ENCODE assay signal across 1 cellular context in genomic region chr5:34697308-34698108, GRCh38.
TF ChIP-seq lines count a peak whose summit lies in the region.

No MANE protein-coding gene starts in this region.

TF ChIP-seq in K562, 482 proteins besides CTCF, POLR2A, EP300 and RAD21 (continued from another document):
- TF ChIP-seq ZNF318 (IDR thresholded peaks at IDR 0.05; ENCODE audit: borderline replicate concordance in 1 of 2, low read depth in 1 of 2): no peak
- no peak for TF ChIP-seq NFE2 (IDR thresholded peaks at IDR 0.05; ENCODE audit: low read depth)
- TF ChIP-seq CBFA2T3 (IDR thresholded peaks at IDR 0.05): peak; percentile 35; the same call in 1 of the 2 replicates
- TF ChIP-seq ZNF780A (CRISPR knock-in tag; IDR thresholded peaks at IDR 0.05): no peak
- TF ChIP-seq ZNF592 (IDR thresholded peaks at IDR 0.05): peak; percentile 41; the same call in 1 of the 2 replicates
- no peak for TF ChIP-seq ATF1 (CRISPR knock-in tag; IDR thresholded peaks at IDR 0.05)
- TF ChIP-seq ATF1 (tag; IDR thresholded peaks at IDR 0.05): 0 out of 2 replicates have a peak, but pooled peaks have one; percentile 16
- no peak for TF ChIP-seq CEBPG (CRISPR knock-in tag; IDR thresholded peaks at IDR 0.05)
- TF ChIP-seq CEBPG (tag; conservative IDR thresholded peaks at IDR 0.05 in 1 of 2, IDR thresholded peaks at IDR 0.05 in 1 of 2): peak; percentile 28 to 79; a peak in 2 of 4 replicates
- TF ChIP-seq SMARCA4 (IDR thresholded peaks at IDR 0.05): peak; percentile 42; the same call in 1 of the 2 replicates
- TF ChIP-seq CUX1 (CRISPR knock-in tag; IDR thresholded peaks at IDR 0.05): 0 out of 2 replicates have a peak, but pooled peaks have one; percentile 37
- no peak for TF ChIP-seq ZNF217 (CRISPR knock-in tag; IDR thresholded peaks at IDR 0.05)
